In the genomic region with DNA sequence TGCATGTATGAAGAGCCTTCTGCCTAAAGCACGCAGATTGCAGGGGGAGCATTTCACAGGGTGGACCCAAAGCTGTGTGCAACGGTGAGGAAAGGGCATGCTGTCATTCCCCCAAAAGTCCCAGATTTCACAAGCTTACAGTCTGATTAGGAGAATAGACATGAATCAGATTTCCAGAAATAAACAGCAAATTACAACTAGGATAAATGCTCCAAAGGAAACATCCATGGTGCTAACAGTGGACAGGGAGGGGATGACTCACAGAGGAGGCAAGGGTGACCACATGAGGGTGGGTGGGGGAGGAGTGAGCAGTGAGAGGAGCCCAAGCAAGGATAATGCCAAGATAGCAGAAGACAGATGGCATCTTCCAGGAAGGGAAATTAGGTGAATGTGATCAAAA, we compare ENCODE assay signal across 15 cellular contexts.
DNase-seq lines count a peak whose midpoint lies in the region; ATAC-seq and TF ChIP-seq lines count a peak whose summit lies in the region.
"Had no signal": no experiment of that assay in that cellular context is flagged by ENCODE, and none has a peak within 500 bp of the region (broad histone marks: within the 10 kb centered on the region; RNA-seq: fewer than 3 reads in every experiment).

No MANE protein-coding gene starts in this region.

- ATAC-seq in naive thymus-derived CD8-positive, alpha-beta T cell, result no peak
- no peak for ATAC-seq in HG02763 (IDR thresholded peaks at IDR 0.05; ENCODE audit: unreplicated experiment)
- ATAC-seq in activated CD8-positive, alpha-beta T cell treated with anti-CD3 and anti-CD28 coated beads, Interleukin-2, amount 10 ng/mL, durations not matched to agents 7 days and 5 days, result no peak

- H3K4me3 ChIP-seq in AG04450 (ENCODE audit: low read depth, low read length), result no peak overlapping the region
- H3K4me3 ChIP-seq: BLaER1 treated with 17β-estradiol and CSF1 and Interleukin-3, amounts not matched to agents 10 nM and 100 nM had no signal

- no peaks in the 10 kb centered on the region for H3K4me1 Mint-ChIP-seq in naive thymus-derived CD8-positive, alpha-beta T cell
- no peaks in the 10 kb centered on the region for H3K4me1 Mint-ChIP-seq in activated CD8-positive, alpha-beta T cell treated with anti-CD3 and anti-CD28 coated beads, Interleukin-2, amount 10 ng/mL, durations not matched to agents 7 days and 5 days (ENCODE audit: low read depth)
- no peaks in the 10 kb centered on the region for H3K4me1 Mint-ChIP-seq in activated naive CD4-positive, alpha-beta T cell treated with anti-CD3 and anti-CD28 coated beads for 36 hours (ENCODE audit: low read depth)

- H3K27ac ChIP-seq in AG04450 (ENCODE audit: low read depth, low read length), result peak overlapping the region; percentile 73
- H3K27ac ChIP-seq: neutrophil had no signal

- no peaks in the 10 kb centered on the region for H3K9me3 ChIP-seq in AG04450 (ENCODE audit: control insufficient read depth, insufficient read depth, low read length)
- H3K9me3 ChIP-seq: neutrophil had no signal

- no peak for TF ChIP-seq CTCF in AG04450 (IDR thresholded peaks at IDR 0.05; ENCODE audit: low read depth, low read length)

- peak; percentile 72 for DNase-seq in AG04450 (ENCODE audit: low read depth, low spot score)
- DNase-seq in HK-2 (ENCODE audit: unreplicated experiment), result peak; percentile 13
- peak; percentile 75 for DNase-seq in astrocyte of the hippocampus (ENCODE audit: low read depth, low spot score)
- peak; percentile 79 for DNase-seq in hepatic stellate cell (ENCODE audit: low spot score)
- DNase-seq in naive thymus-derived CD8-positive, alpha-beta T cell, result no peak
- no peak for DNase-seq in activated CD8-positive, alpha-beta T cell treated with anti-CD3 and anti-CD28 coated beads, Interleukin-2, amount 10 ng/mL, durations not matched to agents 7 days and 5 days
- no peak for DNase-seq in activated naive CD4-positive, alpha-beta T cell treated with anti-CD3 and anti-CD28 coated beads for 36 hours
- DNase-seq: activated CD4-positive, alpha-beta T cell treated with anti-CD3 and anti-CD28 coated beads for 48 hours; central memory CD4-positive, alpha-beta T cell; NCI-H1092 treated with DMSO at 0.1 percent for 48 hours; stimulated activated CD4-positive, alpha-beta T cell treated with anti-CD3 and anti-CD28 coated beads, Interleukin-15, amount 100 ng/mL, for 24 hours; stimulated activated CD8-positive, alpha-beta memory T cell treated with anti-CD3 and anti-CD28 coated beads, Interleukin-4, amount 100 ng/mL, for 48 hours had no signal

- intact Hi-C loops in activated naive CD4-positive, alpha-beta T cell treated with anti-CD3 and anti-CD28 coated beads for 36 hours (cut with micrococcal nuclease), result no loop called here

- CTCF ChIA-PET in AG04450 (lab: Charles Lee), result interaction anchor here (0.7 kb wide), 1 partner anchor 10 kb away, joined by 4 read pairs; no protein-coding TSS in a partner anchor
- CTCF ChIA-PET in activated CD8-positive, alpha-beta T cell treated with anti-CD3 and anti-CD28 coated beads, Interleukin-2, amount 10 ng/mL, durations not matched to agents 7 days and 5 days (lab: Charles Lee), result no interaction called here
- CTCF ChIA-PET in activated naive CD4-positive, alpha-beta T cell treated with anti-CD3 and anti-CD28 coated beads for 36 hours (lab: Charles Lee), result no interaction called here

- H3K27me3 ChIP-seq in AG04450 (ENCODE audit: control insufficient read depth, insufficient read depth, low read length), result no peaks in the 10 kb centered on the region
- H3K27me3 ChIP-seq: BLaER1 treated with 17β-estradiol and CSF1 and Interleukin-3, amounts not matched to agents 10 nM and 100 nM; neutrophil had no signal

- no peak overlapping the region for H3K4me3 Mint-ChIP-seq in naive thymus-derived CD8-positive, alpha-beta T cell
- no peak overlapping the region for H3K4me3 Mint-ChIP-seq in activated CD8-positive, alpha-beta T cell treated with anti-CD3 and anti-CD28 coated beads, Interleukin-2, amount 10 ng/mL, durations not matched to agents 7 days and 5 days
- H3K4me3 Mint-ChIP-seq in activated naive CD4-positive, alpha-beta T cell treated with anti-CD3 and anti-CD28 coated beads for 36 hours, result no peak overlapping the region

- no peak overlapping the region for H3K27ac Mint-ChIP-seq in naive thymus-derived CD8-positive, alpha-beta T cell
- H3K27ac Mint-ChIP-seq in activated CD8-positive, alpha-beta T cell treated with anti-CD3 and anti-CD28 coated beads, Interleukin-2, amount 10 ng/mL, durations not matched to agents 7 days and 5 days, result no peak overlapping the region
- H3K27ac Mint-ChIP-seq in activated naive CD4-positive, alpha-beta T cell treated with anti-CD3 and anti-CD28 coated beads for 36 hours, result no peak overlapping the region

- no peaks in the 10 kb centered on the region for H3K36me3 Mint-ChIP-seq in naive thymus-derived CD8-positive, alpha-beta T cell
- H3K36me3 Mint-ChIP-seq in activated CD8-positive, alpha-beta T cell treated with anti-CD3 and anti-CD28 coated beads, Interleukin-2, amount 10 ng/mL, durations not matched to agents 7 days and 5 days (ENCODE audit: low read depth), result no peaks in the 10 kb centered on the region
- no peaks in the 10 kb centered on the region for H3K36me3 Mint-ChIP-seq in activated naive CD4-positive, alpha-beta T cell treated with anti-CD3 and anti-CD28 coated beads for 36 hours (ENCODE audit: low read depth)

- H3K27me3 Mint-ChIP-seq in naive thymus-derived CD8-positive, alpha-beta T cell, result peaks cover 0 to 15% (median 0%) of the 10 kb centered on the region in 5 donors
- H3K27me3 Mint-ChIP-seq in activated CD8-positive, alpha-beta T cell treated with anti-CD3 and anti-CD28 coated beads, Interleukin-2, amount 10 ng/mL, durations not matched to agents 7 days and 5 days (ENCODE audit: low read depth), result no peaks in the 10 kb centered on the region
- peaks cover 3% of the 10 kb centered on the region for H3K27me3 Mint-ChIP-seq in activated naive CD4-positive, alpha-beta T cell treated with anti-CD3 and anti-CD28 coated beads for 36 hours (ENCODE audit: low read depth)

- POLR2A ChIA-PET in AG04450 (lab: Yijun Ruan, JAX), result no interaction called here
- POLR2A ChIA-PET in naive thymus-derived CD8-positive, alpha-beta T cell (lab: Charles Lee), result no interaction called here
- POLR2A ChIA-PET in activated CD8-positive, alpha-beta T cell treated with anti-CD3 and anti-CD28 coated beads, Interleukin-2, amount 10 ng/mL, durations not matched to agents 7 days and 5 days (lab: Charles Lee), result no interaction called here

- peaks cover 0 to 11% (median 0%) of the 10 kb centered on the region in 9 donors for H3K9me3 Mint-ChIP-seq in naive thymus-derived CD8-positive, alpha-beta T cell
- H3K9me3 Mint-ChIP-seq in activated CD8-positive, alpha-beta T cell treated with anti-CD3 and anti-CD28 coated beads, Interleukin-2, amount 10 ng/mL, durations not matched to agents 7 days and 5 days (ENCODE audit: insufficient read depth), result no peaks in the 10 kb centered on the region
- H3K9me3 Mint-ChIP-seq in activated naive CD4-positive, alpha-beta T cell treated with anti-CD3 and anti-CD28 coated beads for 36 hours, result no peaks in the 10 kb centered on the region

Comparison
In these comparisons a context has a peak if more than half of its experiments do, and no peak if none do; other contexts are left out.
1. DNase-seq: peak in AG04450 (single experiment), HK-2 (single experiment), astrocyte of the hippocampus (single experiment) and hepatic stellate cell (single experiment); none in naive thymus-derived CD8-positive, alpha-beta T cell (0 of 10), activated CD8-positive, alpha-beta T cell treated with anti-CD3 and anti-CD28 coated beads, Interleukin-2, amount 10 ng/mL, durations not matched to agents 7 days and 5 days (single experiment) and activated naive CD4-positive, alpha-beta T cell treated with anti-CD3 and anti-CD28 coated beads for 36 hours (single experiment).